In the genomic region with DNA sequence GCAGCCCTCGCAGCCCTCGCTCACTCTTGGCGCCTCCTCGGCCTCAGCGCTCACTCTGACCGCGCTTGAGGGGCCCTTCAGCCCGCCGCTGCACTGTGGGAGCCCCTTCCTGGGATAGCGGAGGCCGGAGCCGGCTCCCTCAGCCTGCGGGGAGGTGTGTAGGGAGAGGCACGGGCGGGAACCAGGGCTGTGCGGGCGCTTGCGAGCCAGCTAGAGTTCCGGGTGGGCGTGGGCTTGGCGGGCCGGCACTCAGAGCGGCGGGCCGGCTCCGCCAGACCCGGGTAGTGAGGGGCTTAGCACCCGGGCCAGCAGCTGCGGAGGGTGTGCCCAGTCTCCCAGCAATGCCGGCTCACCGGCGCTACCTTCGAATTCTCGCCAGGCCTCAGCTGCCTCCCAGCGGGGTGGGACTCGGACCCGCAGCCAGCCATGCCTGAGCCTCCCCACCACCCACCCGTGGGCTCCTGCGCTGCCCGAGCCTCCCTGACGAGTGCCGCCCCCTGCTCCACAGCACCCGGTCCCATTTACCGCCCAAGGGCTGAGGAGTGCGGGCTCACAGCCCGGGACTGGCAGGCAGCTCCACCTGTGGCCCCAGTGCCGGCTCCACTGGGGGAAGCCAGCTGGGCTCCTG, we compare ENCODE assay signal across 25 cellular contexts. TPM values are rescaled to one million over a fixed set of nuclear protein-coding genes. Genes with fewer than 3 reads are reported as not detected.
DNase-seq lines count a peak whose midpoint lies in the region; ATAC-seq and TF ChIP-seq lines count a peak whose summit lies in the region.
"Had no signal": no experiment of that assay in that cellular context is flagged by ENCODE, and none has a peak within 500 bp of the region (broad histone marks: within the 10 kb centered on the region; RNA-seq: fewer than 3 reads in every experiment).

No MANE protein-coding gene starts in this region.

- H3K36me3 ChIP-seq in ES-I3 (ENCODE audit: insufficient read depth, low read length): no peaks in the 10 kb centered on the region
- peaks cover 3% of the 10 kb centered on the region for H3K36me3 ChIP-seq in osteoblast (ENCODE audit: insufficient read depth, low read length)
- peaks cover 0 to 6% (median under 1%) of the 10 kb centered on the region in 4 donors for H3K36me3 ChIP-seq in stomach

- peak overlapping the region; percentile 28; the same call in 1 of the 2 replicates for H3K4me3 ChIP-seq in iPS-18c (ENCODE audit: insufficient read depth, low read depth, low read length)
- no peak overlapping the region for H3K4me3 ChIP-seq in osteoblast (ENCODE audit: insufficient read depth, low read length)
- H3K4me3 ChIP-seq in stomach: peak overlapping the region in 2 of 4 donors; percentile 24 to 66
- H3K4me3 ChIP-seq: cardiac muscle cell, K562 had no signal

- WGBS in stomach, 5 donors: 50 to 73% (median 65%) methylated on average over 15 to 47 of the region's 47 CpGs

- H3K4me2 ChIP-seq in osteoblast (ENCODE audit: insufficient read depth, low read length): peak overlapping the region; percentile 97

- POLR2A ChIA-PET in RWPE1 (lab: Yijun Ruan, JAX; ENCODE audit: low non-redundant PET): no interaction called here

- DNase-seq in RWPE1 (ENCODE audit: low spot score): no peak
- DNase-seq in osteoblast (ENCODE audit: insufficient read length, low spot score, missing footprints): no peak
- DNase-seq in retina: no peak
- DNase-seq in stomach: no peak
- DNase-seq: activated CD8-positive, alpha-beta memory T cell treated with anti-CD3 and anti-CD28 coated beads for 24 hours; activated naive CD4-positive, alpha-beta T cell treated with anti-CD3 and anti-CD28 coated beads, Interleukin-2, amount 10 ng/mL, durations not matched to agents 7 days and 5 days; activated T-cell treated with anti-CD3 and anti-CD28 coated beads, Interleukin-2, amount 50 U/mL, for 4 hours; amygdala; C1 segment of cervical spinal cord; dermis blood vessel endothelial cell; HCEC 1CT; head of caudate nucleus; NCI-H1694; occipital lobe; RPMI8226; stimulated activated CD4-positive, alpha-beta T cell treated with anti-CD3 and anti-CD28 coated beads, Interleukin-12 subunit alpha, Interleukin-12 subunit beta, amount 100 ng/mL, for 4 hours; stimulated activated CD4-positive, alpha-beta T cell treated with anti-CD3 and anti-CD28 coated beads, Interleukin-4, amount 100 ng/mL, for 4 hours; T-helper 9 cell had no signal

- no peak for TF ChIP-seq EP300 in stomach (IDR thresholded peaks at IDR 0.05)

- peaks cover 5% of the 10 kb centered on the region for H3K79me2 ChIP-seq in osteoblast (ENCODE audit: insufficient read depth, low read length)

- H3K4me1 ChIP-seq in ES-I3 (ENCODE audit: insufficient read depth, low read length): peaks cover 5% of the 10 kb centered on the region; the same call in 1 of the 2 replicates
- H3K4me1 ChIP-seq in osteoblast (ENCODE audit: insufficient read depth, low read length): peaks cover 13% of the 10 kb centered on the region
- H3K4me1 ChIP-seq in stomach: peaks cover 0 to 27% (median 17%) of the 10 kb centered on the region in 4 donors

- H2AFZ ChIP-seq in osteoblast (ENCODE audit: low read length): no peak overlapping the region

- H4K20me1 ChIP-seq in osteoblast (ENCODE audit: insufficient read depth, low read length): no peaks in the 10 kb centered on the region

- intact Hi-C loops in stomach (cut with DNase I; ENCODE audit: low total_unique reads): no loop called here

- ATAC-seq in HG03108 (IDR thresholded peaks at IDR 0.05; ENCODE audit: unreplicated experiment): no peak
- no peak for ATAC-seq in HG03045 (IDR thresholded peaks at IDR 0.05; ENCODE audit: unreplicated experiment)
- ATAC-seq: activated T-cell treated with anti-CD3 and anti-CD28 coated beads, Interleukin-2, amount 50 U/mL, for 4 hours; K562 had no signal

- H3K27me3 ChIP-seq in osteoblast (ENCODE audit: insufficient read depth, low read length) (no peaks in the 10 kb centered on the region), stomach (peaks cover 0 to 25% (median 0%) of the 10 kb centered on the region in 3 donors)
- H3K27me3 ChIP-seq: cardiac muscle cell, tibial nerve had no signal

- peak overlapping the region; percentile 49; the same call in 1 of the 2 replicates for H3K27ac ChIP-seq in RWPE1
- H3K27ac ChIP-seq in osteoblast (ENCODE audit: low read depth, low read length): no peak overlapping the region
- no peak overlapping the region for H3K27ac ChIP-seq in stomach
- H3K27ac ChIP-seq: cardiac muscle cell had no signal

- CTCF ChIA-PET in RWPE1 (lab: Yijun Ruan, JAX): interaction anchor here (0.6 to 0.7 kb wide), 2 partner anchors 272 to 953 kb away, joined by 3 read pairs; no protein-coding TSS in a partner anchor

- no peak for TF ChIP-seq POLR2A in stomach (IDR thresholded peaks at IDR 0.05)

- H3K9ac ChIP-seq in ES-I3 (ENCODE audit: low read depth, low read length): peak overlapping the region; percentile 86; the same call in 1 of the 2 replicates

- TF ChIP-seq CTCF in RWPE1 (conservative IDR thresholded peaks at IDR 0.05; ENCODE audit: low read depth): no peak
- TF ChIP-seq CTCF in osteoblast (IDR thresholded peaks at IDR 0.05; ENCODE audit: extremely low read depth, low read depth, low read length): no peak
- TF ChIP-seq CTCF in stomach (IDR thresholded peaks at IDR 0.05): no peak

- no peaks in the 10 kb centered on the region for H3K9me3 ChIP-seq in ES-I3 (ENCODE audit: control insufficient read depth, insufficient read depth, low read length)
- no peaks in the 10 kb centered on the region for H3K9me3 ChIP-seq in iPS-18c (ENCODE audit: control insufficient read depth, insufficient read depth, low read length)
- no peaks in the 10 kb centered on the region for H3K9me3 ChIP-seq in osteoblast (ENCODE audit: low read depth, low read length)
- no peaks in the 10 kb centered on the region for H3K9me3 ChIP-seq in stomach
- H3K9me3 ChIP-seq: tibial nerve had no signal

RNA-seq across cellular contexts. Expression of a gene that starts 1.4 kb away (rescaled TPM):
- total RNA-seq in osteoblast (4.0 and 6.5 TPM in 2 replicates), stomach (10 to 100 TPM in 1 of 5 donors, 1 to 10 TPM in 4; 1.4 to 11.0 (median 5.8) TPM)
- polyA plus RNA-seq in stomach: 1 to 10 TPM in 2 of 3 donors, under 1 TPM in 1; 0.92 to 3.2 (median 2.8) TPM
- total RNA-seq: activated T-cell treated with anti-CD3 and anti-CD28 coated beads, Interleukin-2, amount 50 U/mL, for 4 hours; K562 had no signal
